In genomic region chr18:69128978-69129377, GRCh38 we compare ENCODE assay signal across 25 cellular contexts.
"Had no signal": no experiment of that assay in that cellular context is flagged by ENCODE, and none has a peak within 500 bp of the region (broad histone marks: within the 10 kb centered on the region; RNA-seq: fewer than 3 reads in every experiment).

No MANE protein-coding gene starts in this region.

- FAIRE-seq: pancreas, small intestine had no signal

- H3K27me3 Mint-ChIP-seq: effector memory CD8-positive, alpha-beta T cell; naive B cell; natural killer cell treated with Interleukin-12 subunit alpha and Interleukin-12 subunit beta and Interleukin-15 and Interleukin-18, amount 100 ng/mL, for 72 hours had no signal

- H3K9me3 ChIP-seq: gastrocnemius medialis, neutrophil, pancreas, right lobe of liver, thyroid gland, vagina had no signal

- H3K4me1 ChIP-seq: gastrocnemius medialis, left lung, pancreas, right lobe of liver, stomach, thyroid gland, vagina had no signal

- H3K4me1 Mint-ChIP-seq: mesothelial cell of epicardium, naive B cell had no signal

- H3K36me3 Mint-ChIP-seq: mesothelial cell of epicardium; naive B cell; natural killer cell treated with Interleukin-12 subunit alpha and Interleukin-12 subunit beta and Interleukin-15 and Interleukin-18, amount 100 ng/mL, for 72 hours had no signal

- H3K36me3 ChIP-seq: gastrocnemius medialis, left lung, neutrophil, pancreas, right lobe of liver, stomach, thyroid gland, vagina had no signal

- DNase-seq: dermis blood vessel endothelial cell; effector memory CD8-positive, alpha-beta T cell; foreskin fibroblast; gastrocnemius medialis; head of caudate nucleus; left cardiac atrium; left lung; mesenchymal stem cell; mucosa of descending colon; naive B cell; pancreas; right lobe of liver; small intestine; stimulated activated CD4-positive, alpha-beta T cell treated with anti-CD3 and anti-CD28 coated beads, Interleukin-15, amount 100 ng/mL, for 24 hours; stimulated activated CD4-positive, alpha-beta T cell treated with anti-CD3 and anti-CD28 coated beads, Interleukin-2, amount 100 ng/mL, for 48 hours; stimulated activated CD8-positive, alpha-beta memory T cell treated with anti-CD3 and anti-CD28 coated beads, Interleukin-4, amount 100 ng/mL, for 48 hours; stimulated activated naive CD4-positive, alpha-beta T cell treated with Interleukin-2 at 50 U/mL for 16 hours; stomach; thyroid gland; trophoblast cell had no signal

- H3K4me3 Mint-ChIP-seq: effector memory CD8-positive, alpha-beta T cell; mesothelial cell of epicardium; naive B cell; natural killer cell treated with Interleukin-12 subunit alpha and Interleukin-12 subunit beta and Interleukin-15 and Interleukin-18, amount 100 ng/mL, for 72 hours had no signal

- H3K27ac Mint-ChIP-seq: effector memory CD8-positive, alpha-beta T cell; mesothelial cell of epicardium; naive B cell; natural killer cell treated with Interleukin-12 subunit alpha and Interleukin-12 subunit beta and Interleukin-15 and Interleukin-18, amount 100 ng/mL, for 72 hours had no signal

- H3K27me3 ChIP-seq: gastrocnemius medialis, left lung, neutrophil, pancreas, right lobe of liver, stomach, thyroid gland, vagina had no signal

- H3K9me3 Mint-ChIP-seq: effector memory CD8-positive, alpha-beta T cell had no signal

- H3K4me3 ChIP-seq: coronary artery, gastrocnemius medialis, left lung, mucosa of descending colon, pancreas, right lobe of liver, stomach, thyroid gland, vagina had no signal

- H3K27ac ChIP-seq: coronary artery, gastrocnemius medialis, left lung, neutrophil, pancreas, right lobe of liver, stomach, thyroid gland, vagina had no signal

- ATAC-seq: effector memory CD8-positive, alpha-beta T cell; gastrocnemius medialis; left lung; mucosa of descending colon; natural killer cell treated with Interleukin-12 subunit alpha and Interleukin-12 subunit beta and Interleukin-15 and Interleukin-18, amount 100 ng/mL, for 72 hours; pancreas; right lobe of liver had no signal
